23 cellular contexts compared by ENCODE assay signal in genomic region chr19:9313756-9314155, GRCh38.
"Had no signal": no experiment of that assay in that cellular context is flagged by ENCODE, and none has a peak within 500 bp of the region (broad histone marks: within the 10 kb centered on the region; RNA-seq: fewer than 3 reads in every experiment).

No MANE protein-coding gene starts in this region.

- H3K27ac ChIP-seq: stomach, suprapubic skin, testis, thoracic aorta, thyroid gland, tibial artery, tibial nerve, transverse colon, upper lobe of left lung, upper lobe of right lung, uterus, vagina had no signal

- H3K4me3 ChIP-seq: stomach, suprapubic skin, testis, thoracic aorta, thyroid gland, tibial artery, tibial nerve, transverse colon, upper lobe of left lung, upper lobe of right lung, uterus, vagina had no signal

- H3K36me3 ChIP-seq: stomach, suprapubic skin, thoracic aorta, thyroid gland, tibial artery, tibial nerve, transverse colon, upper lobe of left lung, upper lobe of right lung, uterus, vagina had no signal

- H3K4me1 ChIP-seq: uterus had no signal

- H3K27me3 ChIP-seq: suprapubic skin, testis, thyroid gland, tibial artery, tibial nerve, transverse colon, upper lobe of left lung, upper lobe of right lung, uterus, vagina had no signal

- H3K9me3 ChIP-seq: suprapubic skin, testis, thoracic aorta, thyroid gland, tibial artery, transverse colon, upper lobe of right lung, uterus, vagina had no signal

- DNase-seq: stimulated activated CD4-positive, alpha-beta T cell treated with anti-CD3 and anti-CD28 coated beads, Interleukin-2, amount 100 ng/mL, for 48 hours; stimulated activated CD4-positive, alpha-beta T cell treated with anti-CD3 and anti-CD28 coated beads, Interleukin-4, amount 100 ng/mL, for 1 hour; stimulated activated CD4-positive, alpha-beta T cell treated with anti-CD3 and anti-CD28 coated beads, Interleukin-4, amount 100 ng/mL, for 24 hours; stimulated activated CD4-positive, alpha-beta T cell treated with anti-CD3 and anti-CD28 coated beads, Interleukin-4, amount 100 ng/mL, for 4 hours; stimulated activated CD8-positive, alpha-beta memory T cell treated with anti-CD3 and anti-CD28 coated beads, Interleukin-4, amount 100 ng/mL, for 48 hours; stimulated activated naive B cell treated with anti-CD40 and anti-IgM and Interleukin-4, amounts not matched to agents 10 μg/mL and 1 μg/mL and 100 μg/mL, for 72 hours; stimulated activated naive CD4-positive, alpha-beta T cell; stimulated activated naive CD4-positive, alpha-beta T cell treated with Interleukin-2 at 50 U/mL for 16 hours; stimulated activated naive CD8-positive, alpha-beta T cell treated with anti-CD3 and anti-CD28 coated beads, Interleukin-15, amount 100 ng/mL, for 72 hours; stimulated activated naive CD8-positive, alpha-beta T cell treated with anti-CD3 and anti-CD28 coated beads, Interleukin-15, Interleukin-2, amounts not matched to agents 100 U/mL and 50 U/mL, for 24 hours; stomach; substantia nigra; testis; thyroid gland; tibial artery; transverse colon; upper lobe of left lung; upper lobe of right lung; uterus had no signal
